In the genomic region with DNA sequence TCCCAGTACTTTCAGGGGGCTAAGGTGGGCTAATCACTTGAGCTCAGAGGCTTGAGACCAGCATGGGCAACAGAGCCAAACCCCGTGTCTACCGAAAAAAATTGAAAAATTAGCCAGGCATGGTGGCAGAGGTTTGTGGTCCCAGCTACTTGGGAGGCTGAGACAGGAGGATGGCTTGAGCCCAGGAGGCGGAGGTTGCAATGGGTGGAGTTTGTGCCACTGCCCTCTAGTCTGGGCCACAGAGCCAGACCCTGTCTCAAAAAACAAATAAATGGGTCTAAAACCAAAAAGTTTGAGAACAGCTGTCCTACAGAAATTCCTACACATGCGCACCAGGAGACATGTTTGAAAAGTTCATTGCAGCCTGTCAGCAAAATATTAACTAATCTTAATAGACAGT, we compare ENCODE assay signal across 22 cellular contexts.
"Had no signal": no experiment of that assay in that cellular context is flagged by ENCODE, and none has a peak within 500 bp of the region (broad histone marks: within the 10 kb centered on the region; RNA-seq: fewer than 3 reads in every experiment).

No MANE protein-coding gene starts in this region.

- H3K27me3 ChIP-seq: SJSA1 had no signal

- H3K9me3 ChIP-seq: SJSA1 had no signal

- H3K4me3 Mint-ChIP-seq: T-cell had no signal

- FAIRE-seq: HTR-8/SVneo had no signal

- H3K27ac Mint-ChIP-seq: T-cell had no signal

- H3K27me3 Mint-ChIP-seq: T-cell had no signal

- H3K27ac ChIP-seq: HL-60, SJSA1, SK-N-MC had no signal

- ATAC-seq: T-cell had no signal

- H3K4me3 ChIP-seq: SJSA1, SK-N-MC had no signal

- DNase-seq: Karpas-422, KG1, MM.1S, NCI-H1092 treated with DMSO at 0.1 percent for 48 hours, NCI-H1436, NCI-H187, NCI-H2029, NCI-H2081 treated with DMSO at 0.1 percent for 48 hours, NCI-H2171 treated with DMSO at 0.1 percent for 48 hours, NCI-H510A, NCI-H524 treated with DMSO at 0.1 percent for 48 hours, NCI-H69, NCI-H774, Right ventricle myocardium superior, RPMI8226, SIG-M5, SW 1271, T-cell had no signal

- H3K9me3 Mint-ChIP-seq: T-cell had no signal
